ENCODE assay signal across 1 cellular context in the genomic region with DNA sequence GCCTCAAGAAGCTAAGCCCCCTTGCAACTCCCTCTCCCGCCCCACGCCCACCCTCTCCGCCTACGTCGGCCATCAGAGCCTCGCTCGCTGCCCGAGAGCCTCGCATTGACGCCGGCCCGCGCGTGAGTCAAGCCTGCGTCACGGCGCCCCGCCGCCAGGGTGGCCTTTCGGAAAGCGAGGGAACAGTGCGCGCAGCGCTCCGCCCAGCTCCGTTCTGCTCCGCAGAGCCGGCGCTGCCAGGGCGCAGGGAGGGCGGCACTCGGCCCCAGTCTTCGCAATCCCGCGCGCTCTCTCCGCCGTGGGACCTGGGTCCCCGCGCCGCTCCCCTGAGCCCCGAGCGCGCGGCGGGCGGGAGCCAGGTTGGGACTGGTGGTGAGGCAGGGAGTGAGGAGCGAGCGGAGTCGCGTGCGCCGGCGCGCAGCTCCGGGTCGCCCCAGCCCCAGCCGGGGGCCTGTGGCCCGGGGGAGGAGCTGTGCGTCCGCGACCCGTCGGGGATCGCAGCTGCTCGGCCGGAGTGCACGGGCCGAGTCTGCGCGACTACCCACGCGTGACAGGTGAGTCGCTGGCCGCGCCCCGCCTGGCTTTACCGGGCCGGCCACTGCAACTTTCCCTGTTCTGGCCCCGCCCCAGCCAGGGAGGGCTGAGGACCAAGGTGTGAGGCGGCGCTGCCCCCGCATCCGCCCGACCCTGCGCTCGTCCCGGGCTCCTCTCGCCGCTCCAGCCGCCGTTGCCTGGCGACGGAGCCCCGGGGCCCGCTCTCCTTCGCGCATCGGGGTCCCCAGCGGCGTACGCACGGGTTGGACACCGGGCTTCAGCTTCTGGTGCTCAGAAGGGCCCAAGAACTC.
TF ChIP-seq lines count a peak whose summit lies in the region.

A gene (plus strand): TSS at position 165 of the 845 bp plus-strand sequence. CDS start 16,436 bp downstream, outside the sequence.

TF ChIP-seq in HEK293, 187 proteins besides CTCF, POLR2A, EP300 and RAD21 (continued from another document and continues in another):
- TF ChIP-seq, protein P1, sequence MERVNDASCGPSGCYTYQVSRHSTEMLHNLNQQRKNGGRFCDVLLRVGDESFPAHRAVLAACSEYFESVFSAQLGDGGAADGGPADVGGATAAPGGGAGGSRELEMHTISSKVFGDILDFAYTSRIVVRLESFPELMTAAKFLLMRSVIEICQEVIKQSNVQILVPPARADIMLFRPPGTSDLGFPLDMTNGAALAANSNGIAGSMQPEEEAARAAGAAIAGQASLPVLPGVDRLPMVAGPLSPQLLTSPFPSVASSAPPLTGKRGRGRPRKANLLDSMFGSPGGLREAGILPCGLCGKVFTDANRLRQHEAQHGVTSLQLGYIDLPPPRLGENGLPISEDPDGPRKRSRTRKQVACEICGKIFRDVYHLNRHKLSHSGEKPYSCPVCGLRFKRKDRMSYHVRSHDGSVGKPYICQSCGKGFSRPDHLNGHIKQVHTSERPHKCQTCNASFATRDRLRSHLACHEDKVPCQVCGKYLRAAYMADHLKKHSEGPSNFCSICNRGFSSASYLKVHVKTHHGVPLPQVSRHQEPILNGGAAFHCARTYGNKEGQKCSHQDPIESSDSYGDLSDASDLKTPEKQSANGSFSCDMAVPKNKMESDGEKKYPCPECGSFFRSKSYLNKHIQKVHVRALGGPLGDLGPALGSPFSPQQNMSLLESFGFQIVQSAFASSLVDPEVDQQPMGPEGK (tag by site-specific recombination; IDR thresholded peaks at IDR 0.05): peak; percentile 24; the same call in 1 of the 2 replicates
- TF ChIP-seq MYNN (tag by site-specific recombination; IDR thresholded peaks at IDR 0.05; ENCODE audit: borderline replicate concordance) (no peak), ZNF354C (tag by site-specific recombination; IDR thresholded peaks at IDR 0.05; ENCODE audit: borderline replicate concordance, low read depth) (no peak), ZNF175 (tag by site-specific recombination; IDR thresholded peaks at IDR 0.05) (no peak), ZNF132 (tag by site-specific recombination; IDR thresholded peaks at IDR 0.05; ENCODE audit: borderline replicate concordance) (no peak), ZNF660 (tag by site-specific recombination; IDR thresholded peaks at IDR 0.05) (peak; percentile 82), ZFP37 (tag by site-specific recombination; IDR thresholded peaks at IDR 0.05) (no peak), ZNF530 (tag by site-specific recombination; IDR thresholded peaks at IDR 0.05; ENCODE audit: low read depth) (no peak), ZNF121 (tag by site-specific recombination; IDR thresholded peaks at IDR 0.05) (0 out of 2 replicates have a peak, but pooled peaks have one; percentile 19), ZNF433 (tag by site-specific recombination; IDR thresholded peaks at IDR 0.05; ENCODE audit: low read depth) (no peak), ZNF610 (tag by site-specific recombination; IDR thresholded peaks at IDR 0.05; ENCODE audit: borderline replicate concordance) (no peak), ZNF211 (tag by site-specific recombination; IDR thresholded peaks at IDR 0.05; ENCODE audit: low read depth) (no peak), SALL2 (tag by site-specific recombination; IDR thresholded peaks at IDR 0.05; ENCODE audit: borderline replicate concordance) (no peak), PRDM1 (tag by site-specific recombination; IDR thresholded peaks at IDR 0.05) (no peak), ZFHX2 (tag by site-specific recombination; conservative IDR thresholded peaks at IDR 0.05) (peak; percentile 91), KLF1 (tag by site-specific recombination; IDR thresholded peaks at IDR 0.05) (peak; percentile 31; the same call in 1 of the 2 replicates), ZNF501 (tag by site-specific recombination; IDR thresholded peaks at IDR 0.05) (no peak), HOXA7 (CRISPR knock-in tag; IDR thresholded peaks at IDR 0.05; ENCODE audit: borderline replicate concordance) (no peak), ZFP69B (tag by site-specific recombination; IDR thresholded peaks at IDR 0.05) (no peak; the same call in 1 of the 2 replicates), HOXD13 (CRISPR knock-in tag; IDR thresholded peaks at IDR 0.05; ENCODE audit: borderline replicate concordance) (no peak), ZEB2 (tag by site-specific recombination; IDR thresholded peaks at IDR 0.05) (0 out of 2 replicates have a peak, but pooled peaks have one; percentile 39), ZNF302 (tag by site-specific recombination; IDR thresholded peaks at IDR 0.05; ENCODE audit: low read depth) (no peak), ZNF311 (tag by site-specific recombination; IDR thresholded peaks at IDR 0.05; ENCODE audit: borderline replicate concordance) (no peak), ZSCAN16 (tag by site-specific recombination; IDR thresholded peaks at IDR 0.05) (0 out of 2 replicates have a peak, but pooled peaks have one; percentile 11), ZNF184 (tag by site-specific recombination; IDR thresholded peaks at IDR 0.05) (no peak), GLI2 (tag by site-specific recombination; IDR thresholded peaks at IDR 0.05; ENCODE audit: borderline replicate concordance, low read depth) (no peak), ZNF777 (tag by site-specific recombination; IDR thresholded peaks at IDR 0.05; ENCODE audit: borderline replicate concordance) (no peak), EGR2 (tag by site-specific recombination; IDR thresholded peaks at IDR 0.05; ENCODE audit: low read depth) (peak; percentile 70), SETDB1 (IDR thresholded peaks at IDR 0.05; ENCODE audit: insufficient read length, low read length) (no peak), SCRT1 (tag by site-specific recombination; IDR thresholded peaks at IDR 0.05; ENCODE audit: borderline replicate concordance) (no peak), KLF7 (tag by site-specific recombination; IDR thresholded peaks at IDR 0.05; ENCODE audit: borderline replicate concordance) (no peak), ZNF391 (tag by site-specific recombination; IDR thresholded peaks at IDR 0.05; ENCODE audit: borderline replicate concordance, low read depth) (no peak), ZNF10 (tag by site-specific recombination; IDR thresholded peaks at IDR 0.05) (no peak), ZNF544 (tag by site-specific recombination; IDR thresholded peaks at IDR 0.05) (no peak), ZBTB8A (tag by site-specific recombination; IDR thresholded peaks at IDR 0.05) (peak; percentile 76), KLF10 (tag by site-specific recombination; IDR thresholded peaks at IDR 0.05) (no peak), GFI1B (tag by site-specific recombination; IDR thresholded peaks at IDR 0.05) (no peak), ZNF140 (tag by site-specific recombination; IDR thresholded peaks at IDR 0.05) (no peak), ZSCAN30 (tag by site-specific recombination; IDR thresholded peaks at IDR 0.05) (no peak), ZNF76 (tag by site-specific recombination; IDR thresholded peaks at IDR 0.05; ENCODE audit: borderline replicate concordance, low read depth) (no peak; the same call in 1 of the 2 replicates), ZNF792 (tag by site-specific recombination; IDR thresholded peaks at IDR 0.05) (no peak), ZBTB21 (tag by site-specific recombination; IDR thresholded peaks at IDR 0.05) (peak; percentile 35; the same call in 1 of the 2 replicates), ZNF112 (tag by site-specific recombination; IDR thresholded peaks at IDR 0.05) (no peak), ZNF529 (tag by site-specific recombination; IDR thresholded peaks at IDR 0.05; ENCODE audit: insufficient replicate concordance) (no peak), FEZF1 (tag by site-specific recombination; IDR thresholded peaks at IDR 0.05) (no peak), ZNF677 (tag by site-specific recombination; IDR thresholded peaks at IDR 0.05) (no peak), WT1 (tag by site-specific recombination; IDR thresholded peaks at IDR 0.05) (no peak), ZNF214 (tag by site-specific recombination; IDR thresholded peaks at IDR 0.05; ENCODE audit: borderline replicate concordance) (no peak), BCL11B (tag by site-specific recombination; IDR thresholded peaks at IDR 0.05; ENCODE audit: low read depth) (no peak), ZNF670 (tag by site-specific recombination; IDR thresholded peaks at IDR 0.05; ENCODE audit: low read depth) (no peak), ZNF19 (tag by site-specific recombination; IDR thresholded peaks at IDR 0.05; ENCODE audit: low read depth) (no peak), ZNF114 (tag by site-specific recombination; IDR thresholded peaks at IDR 0.05) (no peak), ZNF366 (tag by site-specific recombination; conservative IDR thresholded peaks at IDR 0.05) (0 out of 2 replicates have a peak, but pooled peaks have one; percentile 8), ZNF394 (tag by site-specific recombination; IDR thresholded peaks at IDR 0.05; ENCODE audit: borderline replicate concordance) (no peak), ZNF266 (tag by site-specific recombination; IDR thresholded peaks at IDR 0.05; ENCODE audit: low read depth) (no peak)
- TF ChIP-seq, protein P2, sequence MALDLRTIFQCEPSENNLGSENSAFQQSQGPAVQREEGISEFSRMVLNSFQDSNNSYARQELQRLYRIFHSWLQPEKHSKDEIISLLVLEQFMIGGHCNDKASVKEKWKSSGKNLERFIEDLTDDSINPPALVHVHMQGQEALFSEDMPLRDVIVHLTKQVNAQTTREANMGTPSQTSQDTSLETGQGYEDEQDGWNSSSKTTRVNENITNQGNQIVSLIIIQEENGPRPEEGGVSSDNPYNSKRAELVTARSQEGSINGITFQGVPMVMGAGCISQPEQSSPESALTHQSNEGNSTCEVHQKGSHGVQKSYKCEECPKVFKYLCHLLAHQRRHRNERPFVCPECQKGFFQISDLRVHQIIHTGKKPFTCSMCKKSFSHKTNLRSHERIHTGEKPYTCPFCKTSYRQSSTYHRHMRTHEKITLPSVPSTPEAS (tag by site-specific recombination; IDR thresholded peaks at IDR 0.05): no peak
- TF ChIP-seq, protein P3, sequence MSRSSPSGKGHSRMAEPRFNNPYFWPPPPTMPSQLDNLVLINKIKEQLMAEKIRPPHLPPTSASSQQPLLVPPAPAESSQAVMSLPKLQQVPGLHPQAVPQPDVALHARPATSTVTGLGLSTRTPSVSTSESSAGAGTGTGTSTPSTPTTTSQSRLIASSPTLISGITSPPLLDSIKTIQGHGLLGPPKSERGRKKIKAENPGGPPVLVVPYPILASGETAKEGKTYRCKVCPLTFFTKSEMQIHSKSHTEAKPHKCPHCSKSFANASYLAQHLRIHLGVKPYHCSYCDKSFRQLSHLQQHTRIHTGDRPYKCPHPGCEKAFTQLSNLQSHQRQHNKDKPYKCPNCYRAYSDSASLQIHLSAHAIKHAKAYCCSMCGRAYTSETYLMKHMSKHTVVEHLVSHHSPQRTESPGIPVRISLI (tag by site-specific recombination; IDR thresholded peaks at IDR 0.05): no peak
- TF ChIP-seq, protein P4, sequence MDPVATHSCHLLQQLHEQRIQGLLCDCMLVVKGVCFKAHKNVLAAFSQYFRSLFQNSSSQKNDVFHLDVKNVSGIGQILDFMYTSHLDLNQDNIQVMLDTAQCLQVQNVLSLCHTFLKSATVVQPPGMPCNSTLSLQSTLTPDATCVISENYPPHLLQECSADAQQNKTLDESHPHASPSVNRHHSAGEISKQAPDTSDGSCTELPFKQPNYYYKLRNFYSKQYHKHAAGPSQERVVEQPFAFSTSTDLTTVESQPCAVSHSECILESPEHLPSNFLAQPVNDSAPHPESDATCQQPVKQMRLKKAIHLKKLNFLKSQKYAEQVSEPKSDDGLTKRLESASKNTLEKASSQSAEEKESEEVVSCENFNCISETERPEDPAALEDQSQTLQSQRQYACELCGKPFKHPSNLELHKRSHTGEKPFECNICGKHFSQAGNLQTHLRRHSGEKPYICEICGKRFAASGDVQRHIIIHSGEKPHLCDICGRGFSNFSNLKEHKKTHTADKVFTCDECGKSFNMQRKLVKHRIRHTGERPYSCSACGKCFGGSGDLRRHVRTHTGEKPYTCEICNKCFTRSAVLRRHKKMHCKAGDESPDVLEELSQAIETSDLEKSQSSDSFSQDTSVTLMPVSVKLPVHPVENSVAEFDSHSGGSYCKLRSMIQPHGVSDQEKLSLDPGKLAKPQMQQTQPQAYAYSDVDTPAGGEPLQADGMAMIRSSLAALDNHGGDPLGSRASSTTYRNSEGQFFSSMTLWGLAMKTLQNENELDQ (tag by site-specific recombination; IDR thresholded peaks at IDR 0.05; ENCODE audit: low read depth): no peak
- TF ChIP-seq, protein P5, sequence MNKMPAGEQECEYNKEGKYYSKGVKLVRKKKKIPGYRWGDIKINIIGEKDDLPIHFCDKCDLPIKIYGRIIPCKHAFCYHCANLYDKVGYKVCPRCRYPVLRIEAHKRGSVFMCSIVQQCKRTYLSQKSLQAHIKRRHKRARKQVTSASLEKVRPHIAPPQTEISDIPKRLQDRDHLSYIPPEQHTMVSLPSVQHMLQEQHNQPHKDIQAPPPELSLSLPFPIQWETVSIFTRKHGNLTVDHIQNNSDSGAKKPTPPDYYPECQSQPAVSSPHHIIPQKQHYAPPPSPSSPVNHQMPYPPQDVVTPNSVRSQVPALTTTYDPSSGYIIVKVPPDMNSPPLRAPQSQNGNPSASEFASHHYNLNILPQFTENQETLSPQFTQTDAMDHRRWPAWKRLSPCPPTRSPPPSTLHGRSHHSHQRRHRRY (tag by site-specific recombination; IDR thresholded peaks at IDR 0.05): no peak
- TF ChIP-seq, protein P6, sequence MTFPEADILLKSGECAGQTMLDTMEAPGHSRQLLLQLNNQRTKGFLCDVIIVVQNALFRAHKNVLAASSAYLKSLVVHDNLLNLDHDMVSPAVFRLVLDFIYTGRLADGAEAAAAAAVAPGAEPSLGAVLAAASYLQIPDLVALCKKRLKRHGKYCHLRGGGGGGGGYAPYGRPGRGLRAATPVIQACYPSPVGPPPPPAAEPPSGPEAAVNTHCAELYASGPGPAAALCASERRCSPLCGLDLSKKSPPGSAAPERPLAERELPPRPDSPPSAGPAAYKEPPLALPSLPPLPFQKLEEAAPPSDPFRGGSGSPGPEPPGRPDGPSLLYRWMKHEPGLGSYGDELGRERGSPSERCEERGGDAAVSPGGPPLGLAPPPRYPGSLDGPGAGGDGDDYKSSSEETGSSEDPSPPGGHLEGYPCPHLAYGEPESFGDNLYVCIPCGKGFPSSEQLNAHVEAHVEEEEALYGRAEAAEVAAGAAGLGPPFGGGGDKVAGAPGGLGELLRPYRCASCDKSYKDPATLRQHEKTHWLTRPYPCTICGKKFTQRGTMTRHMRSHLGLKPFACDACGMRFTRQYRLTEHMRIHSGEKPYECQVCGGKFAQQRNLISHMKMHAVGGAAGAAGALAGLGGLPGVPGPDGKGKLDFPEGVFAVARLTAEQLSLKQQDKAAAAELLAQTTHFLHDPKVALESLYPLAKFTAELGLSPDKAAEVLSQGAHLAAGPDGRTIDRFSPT (tag by site-specific recombination; IDR thresholded peaks at IDR 0.05): peak; percentile 55; the same call in 1 of the 2 replicates
- TF ChIP-seq, protein P7, sequence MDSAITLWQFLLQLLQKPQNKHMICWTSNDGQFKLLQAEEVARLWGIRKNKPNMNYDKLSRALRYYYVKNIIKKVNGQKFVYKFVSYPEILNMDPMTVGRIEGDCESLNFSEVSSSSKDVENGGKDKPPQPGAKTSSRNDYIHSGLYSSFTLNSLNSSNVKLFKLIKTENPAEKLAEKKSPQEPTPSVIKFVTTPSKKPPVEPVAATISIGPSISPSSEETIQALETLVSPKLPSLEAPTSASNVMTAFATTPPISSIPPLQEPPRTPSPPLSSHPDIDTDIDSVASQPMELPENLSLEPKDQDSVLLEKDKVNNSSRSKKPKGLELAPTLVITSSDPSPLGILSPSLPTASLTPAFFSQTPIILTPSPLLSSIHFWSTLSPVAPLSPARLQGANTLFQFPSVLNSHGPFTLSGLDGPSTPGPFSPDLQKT (IDR thresholded peaks at IDR 0.05; ENCODE audit: borderline replicate concordance, low read depth, low read length): no peak
